Comparison of ENCODE assay signal across 8 cellular contexts in the genomic region with DNA sequence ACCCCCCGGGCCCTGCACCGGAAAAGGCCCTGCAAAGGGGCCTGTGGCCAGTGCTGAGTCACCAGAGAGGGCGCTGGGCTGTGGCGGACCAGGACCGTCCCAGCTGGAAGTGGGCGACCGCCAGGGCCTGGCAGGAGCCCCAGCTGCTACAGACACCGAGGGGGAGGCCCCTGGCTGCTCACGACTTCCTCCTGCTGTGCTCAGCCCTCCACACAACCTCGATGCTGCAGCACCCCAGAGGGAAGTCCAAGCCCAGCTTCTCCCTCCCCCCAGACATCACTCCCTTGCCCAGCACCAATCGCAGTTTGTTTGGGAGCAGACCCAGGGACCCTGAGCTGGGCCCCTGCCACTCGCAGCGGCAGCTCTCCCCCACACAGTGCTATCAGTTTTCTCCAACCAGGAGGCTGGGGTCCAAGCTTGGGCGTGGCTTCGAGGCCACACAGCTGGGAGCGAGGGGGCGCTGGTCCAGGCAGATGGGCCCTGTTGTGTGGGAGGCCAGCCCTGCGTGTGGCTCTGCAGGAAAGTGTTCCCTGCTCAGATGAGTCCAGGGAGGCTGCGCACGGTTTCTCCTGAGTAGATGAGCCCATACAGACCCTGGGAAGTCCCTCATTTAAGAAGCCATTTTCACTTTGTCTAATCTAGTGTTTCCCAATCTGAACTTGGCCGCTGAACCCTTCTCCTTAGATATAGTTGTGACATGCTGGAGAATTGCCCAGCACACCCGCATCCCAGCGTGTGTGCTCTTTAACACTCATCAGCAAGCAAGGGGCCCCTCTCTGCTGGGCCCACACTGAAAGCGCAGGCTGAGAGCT. TPM values are rescaled to one million over a fixed set of nuclear protein-coding genes. Genes with fewer than 3 reads are reported as not detected.
DNase-seq lines count a peak whose midpoint lies in the region; ATAC-seq and TF ChIP-seq lines count a peak whose summit lies in the region.

No MANE protein-coding gene starts in this region.

- H3K36me3 ChIP-seq in OCI-LY7 (ENCODE audit: insufficient read depth, low read length) (peaks cover 38% of the 10 kb centered on the region; the same call in 1 of the 2 replicates), heart left ventricle (peaks cover 0 to 31% (median 13%) of the 10 kb centered on the region in 9 donors), parathyroid adenoma (ENCODE audit: control insufficient read depth, insufficient read depth, low read length) (no peaks in the 10 kb centered on the region)

- H3K4me3 ChIP-seq in OCI-LY7 (ENCODE audit: low read depth, low read length, poor library complexity, severe bottlenecking) = no peak overlapping the region
- H3K4me3 ChIP-seq in heart left ventricle = peak overlapping the region in 9 of 12 donors; percentile 1 to 36 (median 22)
- H3K4me3 ChIP-seq in parathyroid adenoma (ENCODE audit: low read depth, low read length) = peak overlapping the region; percentile 45

- peak overlapping the region; percentile 92 for H3K27ac Mint-ChIP-seq in activated naive CD8-positive, alpha-beta T cell treated with anti-CD3 and anti-CD28 coated beads for 36 hours

- H2AFZ ChIP-seq in OCI-LY7 (ENCODE audit: low read length) (no peak overlapping the region), parathyroid adenoma (peak overlapping the region; percentile 57)

- H3K9ac ChIP-seq in parathyroid adenoma = no peak overlapping the region

- intact Hi-C loops in OCI-LY7 (cut with micrococcal nuclease; ENCODE audit: unreplicated experiment) (no loop called here), heart left ventricle (cut with DNase I) (no loop called here)

- DNase-seq in AG08396 (ENCODE audit: low spot score) (peak; percentile 89), OCI-LY7 (ENCODE audit: low spot score) (peak; percentile 65), heart left ventricle (peak; percentile 90 to 95 (median 92))
- peak; percentile 81 for DNase-seq in activated naive CD8-positive, alpha-beta T cell treated with anti-CD3 and anti-CD28 coated beads for 36 hours

- H3K79me2 ChIP-seq in OCI-LY7 (ENCODE audit: insufficient read depth, low read depth, low read length) (no peaks in the 10 kb centered on the region), parathyroid adenoma (no peaks in the 10 kb centered on the region)

- 5 to 19% (median 8%) methylated on average over 20 to 24 of the region's 24 CpGs for WGBS in heart left ventricle, 4 donors

- peaks cover 70% of the 10 kb centered on the region for H3K4me1 Mint-ChIP-seq in activated naive CD8-positive, alpha-beta T cell treated with anti-CD3 and anti-CD28 coated beads for 36 hours

- H3K27me3 ChIP-seq in heart left ventricle = no peaks in the 10 kb centered on the region
- no peaks in the 10 kb centered on the region for H3K27me3 ChIP-seq in parathyroid adenoma (ENCODE audit: control insufficient read depth, insufficient read depth, low read length)

- no peaks in the 10 kb centered on the region for H3K27me3 Mint-ChIP-seq in activated naive CD8-positive, alpha-beta T cell treated with anti-CD3 and anti-CD28 coated beads for 36 hours

- peak overlapping the region; percentile 56 for H3K27ac ChIP-seq in OCI-LY7 (ENCODE audit: low read depth, low read length, poor library complexity, severe bottlenecking)
- H3K27ac ChIP-seq in heart left ventricle = peak overlapping the region; percentile 65 to 98 (median 84)
- H3K27ac ChIP-seq in parathyroid adenoma = peak overlapping the region; percentile 95

- TF ChIP-seq POLR2A in heart left ventricle (IDR thresholded peaks at IDR 0.05) = no peak

- H3K9me3 ChIP-seq in OCI-LY7 (ENCODE audit: low read length) = no peaks in the 10 kb centered on the region
- H3K9me3 ChIP-seq in heart left ventricle = no peaks in the 10 kb centered on the region
- no peaks in the 10 kb centered on the region for H3K9me3 ChIP-seq in parathyroid adenoma (ENCODE audit: control insufficient read depth, low read length)

- H3K9me2 ChIP-seq in OCI-LY7 (ENCODE audit: insufficient read depth, low read length) = no peaks in the 10 kb centered on the region

- no peaks in the 10 kb centered on the region for H4K20me1 ChIP-seq in OCI-LY7 (ENCODE audit: insufficient read depth, low read length)

- CTCF ChIA-PET in OCI-LY7 (lab: Charles Lee; ENCODE audit: unreplicated experiment) = interaction anchor here (0.5 to 1.6 kb wide), 3 partner anchors 9 to 24 kb away, joined by 3 to 6 read pairs (median 4); partner anchors contain the start of gene PDXP

- no peaks in the 10 kb centered on the region for H3K9me3 Mint-ChIP-seq in activated naive CD8-positive, alpha-beta T cell treated with anti-CD3 and anti-CD28 coated beads for 36 hours

- peak overlapping the region; percentile 45 for H3K4me2 ChIP-seq in OCI-LY7 (ENCODE audit: low read length)
- peak overlapping the region; percentile 78 for H3K4me2 ChIP-seq in parathyroid adenoma (ENCODE audit: low read length)

- POLR2A ChIA-PET in OCI-LY7 (lab: Charles Lee) = interaction anchor here (1.0 to 1.1 kb wide), 3 partner anchors 9 to 25 kb away, joined by 3 to 4 read pairs (median 4); partner anchors contain the start of genes GGA1 and PDXP

- peak; percentile 52 for ATAC-seq in GM18868 (IDR thresholded peaks at IDR 0.05; ENCODE audit: unreplicated experiment)
- ATAC-seq in HG03039 (IDR thresholded peaks at IDR 0.05; ENCODE audit: unreplicated experiment) = peak; percentile 40
- peak; percentile 76 to 91 (median 84) for ATAC-seq in heart left ventricle
- ATAC-seq in GM21528 (IDR thresholded peaks at IDR 0.05; ENCODE audit: low FRiP score, unreplicated experiment) = no peak

- peak; percentile 24; the same call in 1 of the 2 replicates for TF ChIP-seq CTCF in OCI-LY7 (conservative IDR thresholded peaks at IDR 0.05; ENCODE audit: low read length)
- peak in 9 of 12 donors; percentile 9 to 51 (median 26) for TF ChIP-seq CTCF in heart left ventricle (IDR thresholded peaks at IDR 0.05)
- TF ChIP-seq CTCF in parathyroid adenoma (IDR thresholded peaks at IDR 0.05) = peak; percentile 27

- BruUV-seq in OCI-LY7 (replicated peaks; lab: Mats Ljungman, UMichigan) = no TSS peak

- peaks cover 32% of the 10 kb centered on the region for H3K4me1 ChIP-seq in OCI-LY7 (ENCODE audit: insufficient read depth, low read length, poor library complexity, severe bottlenecking)
- peaks cover 2 to 81% (median 31%) of the 10 kb centered on the region in 12 donors for H3K4me1 ChIP-seq in heart left ventricle
- peaks cover 47% of the 10 kb centered on the region for H3K4me1 ChIP-seq in parathyroid adenoma

- peak overlapping the region; percentile 66 for H3K4me3 Mint-ChIP-seq in activated naive CD8-positive, alpha-beta T cell treated with anti-CD3 and anti-CD28 coated beads for 36 hours

- peaks cover 8% of the 10 kb centered on the region for H3K36me3 Mint-ChIP-seq in activated naive CD8-positive, alpha-beta T cell treated with anti-CD3 and anti-CD28 coated beads for 36 hours

RNA-seq across cellular contexts. Expression of gene SH3BP1, which starts 5.6 kb away (rescaled TPM):
- total RNA-seq in OCI-LY7 (2014; rRNA removed; shearing (Covaris generic)) = 15.3 and 18.3 TPM in 2 replicates
- total RNA-seq in OCI-LY7 (2022) = 44.4 and 48.4 TPM in 2 replicates
- 100 to 1,000 TPM in 1 of 2 experiments, 10 to 100 TPM in 1; 90.8 to 103 TPM for total RNA-seq in activated naive CD8-positive, alpha-beta T cell treated with anti-CD3 and anti-CD28 coated beads for 36 hours
- total RNA-seq in heart left ventricle = 10 to 100 TPM in 1 of 9 donors, 1 to 10 TPM in 6, under 1 TPM in 2; 0.44 to 19.7 (median 2.0) TPM
- polyA plus RNA-seq in heart left ventricle = 1 to 10 TPM in 1 of 2 donors, under 1 TPM in 1; 1.00 to 2.2 TPM

RNA-seq across cellular contexts. Expression of gene PDXP, which starts 24.6 kb away (rescaled TPM):
- total RNA-seq in OCI-LY7 (2014; rRNA removed; shearing (Covaris generic)) = 50.0 and 61.2 TPM in 2 replicates
- total RNA-seq in OCI-LY7 (2022) = 54.0 and 55.8 TPM in 2 replicates
- total RNA-seq in activated naive CD8-positive, alpha-beta T cell treated with anti-CD3 and anti-CD28 coated beads for 36 hours = 10 to 100 TPM; 41.4 to 42.5 TPM
- total RNA-seq in heart left ventricle = 10 to 100 TPM; 15.2 to 33.1 (median 25.9) TPM
- 10 to 100 TPM; 12.8 to 36.4 TPM for polyA plus RNA-seq in heart left ventricle

RNA-seq across cellular contexts. Expression of gene GGA1, which starts 25.3 kb away (rescaled TPM):
- 119 and 127 TPM in 2 replicates for total RNA-seq in OCI-LY7 (2014; rRNA removed; shearing (Covaris generic))
- 167 and 172 TPM in 2 replicates for total RNA-seq in OCI-LY7 (2022)
- total RNA-seq in activated naive CD8-positive, alpha-beta T cell treated with anti-CD3 and anti-CD28 coated beads for 36 hours = 10 to 100 TPM; 56.3 to 61.9 TPM
- 10 to 100 TPM; 22.7 to 45.7 (median 27.4) TPM for total RNA-seq in heart left ventricle
- polyA plus RNA-seq in heart left ventricle = 10 to 100 TPM; 27.4 to 39.4 TPM

RNA-seq across cellular contexts. Expression of gene LGALS1, which starts 41.5 kb away (rescaled TPM):
- 85.8 and 93.1 TPM in 2 replicates for total RNA-seq in OCI-LY7 (2014; rRNA removed; shearing (Covaris generic))
- total RNA-seq in OCI-LY7 (2022) (57.2 and 57.3 TPM in 2 replicates), heart left ventricle (1,000 to 10,000 TPM in 3 of 9 donors, 100 to 1,000 TPM in 6; 722 to 2,034 (median 903) TPM)
- total RNA-seq in activated naive CD8-positive, alpha-beta T cell treated with anti-CD3 and anti-CD28 coated beads for 36 hours = 100 to 1,000 TPM; 166 to 171 TPM
- polyA plus RNA-seq in heart left ventricle = 1,000 to 10,000 TPM; 1,230 to 2,204 TPM

RNA-seq across cellular contexts. Expression of gene NOL12, which starts 52.2 kb away (rescaled TPM):
- 64.6 and 79.0 TPM in 2 replicates for total RNA-seq in OCI-LY7 (2014; rRNA removed; shearing (Covaris generic))
- total RNA-seq in OCI-LY7 (2022) (58.6 and 62.3 TPM in 2 replicates), heart left ventricle (10 to 100 TPM in 8 of 9 donors, 1 to 10 TPM in 1; 8.0 to 16.3 (median 13.8) TPM)
- 10 to 100 TPM; 50.0 to 50.8 TPM for total RNA-seq in activated naive CD8-positive, alpha-beta T cell treated with anti-CD3 and anti-CD28 coated beads for 36 hours
- polyA plus RNA-seq in heart left ventricle = 10 to 100 TPM; 16.8 to 29.2 TPM
